In the genomic region with DNA sequence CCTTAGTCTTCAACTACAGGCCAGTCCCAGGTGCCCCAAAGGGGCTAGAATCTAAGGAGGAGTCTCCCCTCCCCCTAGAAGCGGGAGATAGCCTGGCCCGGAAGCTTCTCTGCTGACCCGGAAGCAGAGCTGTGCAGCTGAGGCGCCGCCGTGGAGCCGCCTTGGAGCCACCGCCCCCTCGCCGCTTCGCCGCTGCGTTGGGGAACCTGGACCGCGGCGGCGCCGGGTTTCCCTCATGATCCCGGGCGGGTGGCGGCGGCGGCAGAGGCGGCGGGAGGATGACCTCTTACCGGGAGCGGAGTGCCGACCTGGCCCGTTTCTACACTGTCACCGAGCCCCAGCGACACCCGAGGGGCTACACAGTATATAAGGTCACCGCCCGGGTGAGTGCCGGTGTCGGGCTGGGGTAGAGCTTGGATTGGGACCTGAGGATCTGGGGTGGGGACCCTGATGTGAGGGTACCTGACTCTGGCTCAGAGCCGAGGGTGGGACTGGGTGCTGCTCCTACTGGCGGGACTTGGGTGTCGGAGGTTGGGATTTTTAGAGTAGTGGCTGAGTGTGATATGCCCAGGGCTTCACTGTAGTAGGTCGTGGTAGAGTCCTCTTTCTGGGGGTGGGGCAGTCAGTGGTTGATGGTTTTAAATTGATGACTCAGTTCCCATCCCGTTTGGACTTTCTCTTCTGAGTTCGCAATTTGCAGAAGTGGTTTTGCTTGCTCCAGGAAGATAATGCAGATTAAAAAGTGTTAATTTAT, we compare ENCODE assay signal across 8 cellular contexts. TPM values are rescaled to one million over a fixed set of nuclear protein-coding genes. Genes with fewer than 3 reads are reported as not detected.
DNase-seq lines count a peak whose midpoint lies in the region; ATAC-seq and TF ChIP-seq lines count a peak whose summit lies in the region.

A gene with protein sequence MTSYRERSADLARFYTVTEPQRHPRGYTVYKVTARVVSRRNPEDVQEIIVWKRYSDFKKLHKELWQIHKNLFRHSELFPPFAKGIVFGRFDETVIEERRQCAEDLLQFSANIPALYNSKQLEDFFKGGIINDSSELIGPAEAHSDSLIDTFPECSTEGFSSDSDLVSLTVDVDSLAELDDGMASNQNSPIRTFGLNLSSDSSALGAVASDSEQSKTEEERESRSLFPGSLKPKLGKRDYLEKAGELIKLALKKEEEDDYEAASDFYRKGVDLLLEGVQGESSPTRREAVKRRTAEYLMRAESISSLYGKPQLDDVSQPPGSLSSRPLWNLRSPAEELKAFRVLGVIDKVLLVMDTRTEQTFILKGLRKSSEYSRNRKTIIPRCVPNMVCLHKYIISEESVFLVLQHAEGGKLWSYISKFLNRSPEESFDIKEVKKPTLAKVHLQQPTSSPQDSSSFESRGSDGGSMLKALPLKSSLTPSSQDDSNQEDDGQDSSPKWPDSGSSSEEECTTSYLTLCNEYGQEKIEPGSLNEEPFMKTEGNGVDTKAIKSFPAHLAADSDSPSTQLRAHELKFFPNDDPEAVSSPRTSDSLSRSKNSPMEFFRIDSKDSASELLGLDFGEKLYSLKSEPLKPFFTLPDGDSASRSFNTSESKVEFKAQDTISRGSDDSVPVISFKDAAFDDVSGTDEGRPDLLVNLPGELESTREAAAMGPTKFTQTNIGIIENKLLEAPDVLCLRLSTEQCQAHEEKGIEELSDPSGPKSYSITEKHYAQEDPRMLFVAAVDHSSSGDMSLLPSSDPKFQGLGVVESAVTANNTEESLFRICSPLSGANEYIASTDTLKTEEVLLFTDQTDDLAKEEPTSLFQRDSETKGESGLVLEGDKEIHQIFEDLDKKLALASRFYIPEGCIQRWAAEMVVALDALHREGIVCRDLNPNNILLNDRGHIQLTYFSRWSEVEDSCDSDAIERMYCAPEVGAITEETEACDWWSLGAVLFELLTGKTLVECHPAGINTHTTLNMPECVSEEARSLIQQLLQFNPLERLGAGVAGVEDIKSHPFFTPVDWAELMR (plus strand): TSS at position 115 of the 754 bp plus-strand sequence. CDS start 164 bp downstream, at position 279.

- H3K9me3 ChIP-seq in ascending aorta (no peaks in the 10 kb centered on the region), aorta (ENCODE audit: control insufficient read depth, low read length) (no peaks in the 10 kb centered on the region)

- no peaks in the 10 kb centered on the region for H3K36me3 ChIP-seq in ascending aorta
- no peaks in the 10 kb centered on the region for H3K36me3 ChIP-seq in aorta (ENCODE audit: control insufficient read depth in 1 of 2, insufficient read depth in 2 of 2, low read length in 1 of 2)

- H3K4me3 ChIP-seq in ascending aorta = peak within 1 kb of the TSS; percentile 75 to 92
- peak within 1 kb of the TSS; percentile 96 to 98 for H3K4me3 ChIP-seq in aorta (ENCODE audit: low read length in 2 of 2)

- ATAC-seq in GM18502 (IDR thresholded peaks at IDR 0.05; ENCODE audit: poor library complexity, unreplicated experiment) = peak; percentile 98
- ATAC-seq in HG02885 (IDR thresholded peaks at IDR 0.05; ENCODE audit: poor library complexity, unreplicated experiment) = peak; percentile 99
- peak; percentile 96 for ATAC-seq in aorta (ENCODE audit: low FRiP score)

- no peak for TF ChIP-seq CTCF in ascending aorta (IDR thresholded peaks at IDR 0.05)

- H3K4me1 ChIP-seq in ascending aorta (peaks cover 6 to 11% of the 10 kb centered on the region in 2 donors), aorta (ENCODE audit: control insufficient read depth in 1 of 2, insufficient read depth in 2 of 2, low read length in 2 of 2) (no peaks in the 10 kb centered on the region)

- WGBS in aorta, 2 donors = 0% methylated on average over 42 of the region's 42 CpGs

- H3K27ac ChIP-seq in ascending aorta = peak within 1 kb of the TSS; percentile 67 to 77
- peak within 1 kb of the TSS in 1 of 2 donors; percentile 58 for H3K27ac ChIP-seq in aorta (ENCODE audit: low read depth in 1 of 2, low read length in 2 of 2)

- intact Hi-C loops in T-helper 2 cell treated with Interferon-gamma antibody and Interleukin-4, amounts not matched to agents 100 ng/mL and 5 ng/mL, for 36 hours (cut with micrococcal nuclease) = loop anchor here (1.0 kb wide), 4 partner anchors 19 to 260 kb away; a partner anchor contains a TSS
- intact Hi-C loops in ascending aorta (cut with DNase I) (loop anchor here (1.0 to 5.0 kb wide), 3 partner anchors 36 to 259 kb away; a partner anchor contains a TSS), aorta (cut with DNase I) (loop anchor here in 1 of 2 donors (5.0 kb wide), 1 partner anchor 34 kb away; a partner anchor contains a TSS)

- DNase-seq in NCI-H1694 (lab: John Stamatoyannopoulos, UW) (peak; percentile 75), ascending aorta (ENCODE audit: low spot score in 2 of 2) (peak; percentile 10 to 88), hepatic stellate cell (ENCODE audit: low spot score) (peak; percentile 86), renal cortical epithelial cell (ENCODE audit: low read depth) (peak; percentile 68), aorta (peak; percentile 91 to 95)

- H3K27me3 ChIP-seq in ascending aorta (no peaks in the 10 kb centered on the region), aorta (ENCODE audit: control insufficient read depth in 1 of 2, insufficient read depth in 2 of 2, low read length in 1 of 2) (no peaks in the 10 kb centered on the region)

RNA-seq across cellular contexts. Expression of the gene that starts here (rescaled TPM):
- total RNA-seq in T-helper 2 cell treated with Interferon-gamma antibody and Interleukin-4, amounts not matched to agents 100 ng/mL and 5 ng/mL, for 36 hours = 10.1 and 10.6 TPM in 2 replicates
- total RNA-seq in ascending aorta (21.0 TPM), renal cortical epithelial cell (25.5 and 28.2 TPM in 2 replicates), aorta (10 to 100 TPM; 24.3 to 26.7 TPM)
- polyA plus RNA-seq in aorta = 10 to 100 TPM in 1 of 2 donors, 1 to 10 TPM in 1; 7.4 to 10.3 TPM
